ENCODE assay signal across 1 cellular context in the genomic region with DNA sequence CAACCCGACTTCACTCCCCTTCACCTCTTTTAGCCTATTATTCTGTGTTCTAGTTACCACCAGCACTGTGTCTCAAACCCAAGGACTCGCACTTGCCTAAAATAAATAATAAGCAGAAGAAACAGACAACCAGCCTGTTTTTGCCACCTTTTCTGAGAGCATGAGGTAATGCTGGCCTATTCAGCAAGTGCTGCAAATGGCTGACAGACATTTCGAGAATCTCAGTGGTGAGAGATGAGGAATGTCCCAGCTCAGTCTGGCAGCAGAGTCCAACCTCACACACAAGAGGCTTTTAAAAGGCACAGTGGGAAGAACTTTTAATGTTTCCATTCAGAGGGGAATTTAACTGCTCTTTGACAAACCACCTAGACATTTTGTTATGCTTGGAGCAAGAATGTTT.
TF ChIP-seq lines count a peak whose summit lies in the region.

No MANE protein-coding gene starts in this region.

TF ChIP-seq in HCT116, 20 proteins besides CTCF, POLR2A, EP300 and RAD21 (continued from another document):
- no peak for TF ChIP-seq CEBPB (IDR thresholded peaks at IDR 0.05; ENCODE audit: low read depth)
- TF ChIP-seq SIN3A (IDR thresholded peaks at IDR 0.05; ENCODE audit: low read depth) = no peak
- no peak for TF ChIP-seq SRF (IDR thresholded peaks at IDR 0.05; ENCODE audit: low read depth)
- TF ChIP-seq, protein P1, sequence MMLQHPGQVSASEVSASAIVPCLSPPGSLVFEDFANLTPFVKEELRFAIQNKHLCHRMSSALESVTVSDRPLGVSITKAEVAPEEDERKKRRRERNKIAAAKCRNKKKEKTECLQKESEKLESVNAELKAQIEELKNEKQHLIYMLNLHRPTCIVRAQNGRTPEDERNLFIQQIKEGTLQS (IDR thresholded peaks at IDR 0.05) = no peak
- TF ChIP-seq FOSL1 (IDR thresholded peaks at IDR 0.05; ENCODE audit: low read depth) = no peak
- no peak for TF ChIP-seq EZH2phosphoT487 (IDR thresholded peaks at IDR 0.05; ENCODE audit: borderline replicate concordance)
- no peak for TF ChIP-seq ZNF274 (IDR thresholded peaks at IDR 0.05; ENCODE audit: low read depth, low read length)
- no peak for TF ChIP-seq CBX3 (IDR thresholded peaks at IDR 0.05; ENCODE audit: low read depth)
- TF ChIP-seq SP1 (IDR thresholded peaks at IDR 0.05; ENCODE audit: low read depth) = no peak
- no peak for TF ChIP-seq POLR2AphosphoS5 (IDR thresholded peaks at IDR 0.05; ENCODE audit: low read depth, low read length)
- TF ChIP-seq, protein P2, sequence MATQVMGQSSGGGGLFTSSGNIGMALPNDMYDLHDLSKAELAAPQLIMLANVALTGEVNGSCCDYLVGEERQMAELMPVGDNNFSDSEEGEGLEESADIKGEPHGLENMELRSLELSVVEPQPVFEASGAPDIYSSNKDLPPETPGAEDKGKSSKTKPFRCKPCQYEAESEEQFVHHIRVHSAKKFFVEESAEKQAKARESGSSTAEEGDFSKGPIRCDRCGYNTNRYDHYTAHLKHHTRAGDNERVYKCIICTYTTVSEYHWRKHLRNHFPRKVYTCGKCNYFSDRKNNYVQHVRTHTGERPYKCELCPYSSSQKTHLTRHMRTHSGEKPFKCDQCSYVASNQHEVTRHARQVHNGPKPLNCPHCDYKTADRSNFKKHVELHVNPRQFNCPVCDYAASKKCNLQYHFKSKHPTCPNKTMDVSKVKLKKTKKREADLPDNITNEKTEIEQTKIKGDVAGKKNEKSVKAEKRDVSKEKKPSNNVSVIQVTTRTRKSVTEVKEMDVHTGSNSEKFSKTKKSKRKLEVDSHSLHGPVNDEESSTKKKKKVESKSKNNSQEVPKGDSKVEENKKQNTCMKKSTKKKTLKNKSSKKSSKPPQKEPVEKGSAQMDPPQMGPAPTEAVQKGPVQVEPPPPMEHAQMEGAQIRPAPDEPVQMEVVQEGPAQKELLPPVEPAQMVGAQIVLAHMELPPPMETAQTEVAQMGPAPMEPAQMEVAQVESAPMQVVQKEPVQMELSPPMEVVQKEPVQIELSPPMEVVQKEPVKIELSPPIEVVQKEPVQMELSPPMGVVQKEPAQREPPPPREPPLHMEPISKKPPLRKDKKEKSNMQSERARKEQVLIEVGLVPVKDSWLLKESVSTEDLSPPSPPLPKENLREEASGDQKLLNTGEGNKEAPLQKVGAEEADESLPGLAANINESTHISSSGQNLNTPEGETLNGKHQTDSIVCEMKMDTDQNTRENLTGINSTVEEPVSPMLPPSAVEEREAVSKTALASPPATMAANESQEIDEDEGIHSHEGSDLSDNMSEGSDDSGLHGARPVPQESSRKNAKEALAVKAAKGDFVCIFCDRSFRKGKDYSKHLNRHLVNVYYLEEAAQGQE (IDR thresholded peaks at IDR 0.05; ENCODE audit: low read depth) = no peak
